ENCODE assay signal across 8 cellular contexts in the genomic region with DNA sequence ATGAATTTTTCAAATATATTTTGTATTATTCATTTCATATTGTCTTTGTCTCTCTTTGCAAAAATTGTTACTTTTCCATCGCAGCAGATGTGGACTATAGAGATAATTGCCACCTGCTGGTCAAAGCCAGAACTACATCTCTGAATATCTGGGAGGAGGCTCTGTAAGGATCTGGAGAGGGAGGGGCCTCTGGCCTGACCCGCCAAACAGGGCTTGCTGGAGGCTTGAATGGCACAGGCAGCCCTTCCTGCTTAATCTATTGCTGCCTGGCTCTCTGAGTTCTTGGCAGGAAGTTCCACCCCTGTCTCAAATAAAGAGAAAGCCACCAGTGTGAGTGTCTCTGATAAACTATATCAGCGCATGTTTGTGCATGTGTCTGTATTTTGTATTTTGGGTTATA.
DNase-seq lines count a peak whose midpoint lies in the region; ATAC-seq and TF ChIP-seq lines count a peak whose summit lies in the region.

No MANE protein-coding gene starts in this region.

- DNase-seq in CD8-positive, alpha-beta T cell, result peak; percentile 46 to 81 (median 70)
- DNase-seq in NCI-H748 (lab: John Stamatoyannopoulos, UW; ENCODE audit: unreplicated experiment) (peak; percentile 85), dedifferentiated amniotic fluid mesenchymal stem cell (ENCODE audit: extremely low spot score) (peak; percentile 89)
- DNase-seq in activated CD4-positive, alpha-beta T cell treated with anti-CD3 and anti-CD28 coated beads, Interleukin-2, amount 50 U/mL, for 24 hours (ENCODE audit: low read depth in 1 of 2, low spot score in 1 of 2), result peak; percentile 9 to 77
- DNase-seq in stimulated activated CD4-positive, alpha-beta T cell treated with anti-CD3 and anti-CD28 coated beads, TNF-alpha, amount 100 ng/mL, for 4 hours (ENCODE audit: low read depth in 3 of 3), result peak; percentile 15 to 59 (median 36)

- CTCF ChIA-PET in CD8-positive, alpha-beta T cell (lab: Charles Lee), result no interaction called here

- H3K27ac ChIP-seq in CD8-positive, alpha-beta T cell (ENCODE audit: low read depth, low read length), result no peak overlapping the region
- no peak overlapping the region for H3K27ac ChIP-seq in liver (ENCODE audit: low read depth in 1 of 2, low read length in 2 of 2)

- peak overlapping the region; percentile 58 for H3K4me3 Mint-ChIP-seq in CD8-positive, alpha-beta T cell

- peaks cover 4% of the 10 kb centered on the region for H3K4me1 ChIP-seq in CD8-positive, alpha-beta T cell (ENCODE audit: insufficient read depth, low read length)
- no peaks in the 10 kb centered on the region for H3K4me1 ChIP-seq in liver (ENCODE audit: control insufficient read depth in 4 of 4, insufficient read depth in 4 of 4, low read length in 3 of 4)

- WGBS in liver, result 15% methylated on average over 3 of the region's 3 CpGs

- intact Hi-C loops in CD8-positive, alpha-beta T cell (cut with DNase I, micrococcal nuclease), result loop anchor here (1.0 to 5.0 kb wide), 4 partner anchors 133 to 384 kb away; a partner anchor contains a TSS

- H3K9ac ChIP-seq in liver (ENCODE audit: low read depth in 1 of 2, low read length in 2 of 2), result no peak overlapping the region

- no peaks in the 10 kb centered on the region for H3K36me3 Mint-ChIP-seq in CD8-positive, alpha-beta T cell

- no peaks in the 10 kb centered on the region for H3K9me3 ChIP-seq in CD8-positive, alpha-beta T cell (ENCODE audit: low read length)
- H3K9me3 ChIP-seq in liver (ENCODE audit: control insufficient read depth in 4 of 4, low read length in 3 of 4), result no peaks in the 10 kb centered on the region

- peak; percentile 73 for TF ChIP-seq CTCF in CD8-positive, alpha-beta T cell (IDR thresholded peaks at IDR 0.05)
- peak; percentile 70 for TF ChIP-seq CTCF in liver (IDR thresholded peaks at IDR 0.05; ENCODE audit: low read depth, low read length, missing input control)

- peaks cover 8% of the 10 kb centered on the region for H3K4me1 Mint-ChIP-seq in CD8-positive, alpha-beta T cell (ENCODE audit: low read depth)

- H3K4me3 ChIP-seq in CD8-positive, alpha-beta T cell (ENCODE audit: low read depth, low read length), result no peak overlapping the region
- no peak overlapping the region for H3K4me3 ChIP-seq in liver (ENCODE audit: low read depth in 1 of 3, low read length in 3 of 3)

- ATAC-seq in CD8-positive, alpha-beta T cell, result peak; percentile 100
- peak; percentile 100 for ATAC-seq in GM19463 (IDR thresholded peaks at IDR 0.05; ENCODE audit: unreplicated experiment)
- peak; percentile 98 for ATAC-seq in HG03565 (IDR thresholded peaks at IDR 0.05; ENCODE audit: unreplicated experiment)

- H3K36me3 ChIP-seq in CD8-positive, alpha-beta T cell (ENCODE audit: insufficient read depth, low read length), result no peaks in the 10 kb centered on the region
- no peaks in the 10 kb centered on the region for H3K36me3 ChIP-seq in liver (ENCODE audit: control insufficient read depth in 4 of 4, insufficient read depth in 3 of 4, low read depth in 1 of 4, low read length in 3 of 4)

- no peaks in the 10 kb centered on the region for H3K27me3 ChIP-seq in CD8-positive, alpha-beta T cell (ENCODE audit: insufficient read depth, low read length)
- no peaks in the 10 kb centered on the region for H3K27me3 ChIP-seq in liver (ENCODE audit: control insufficient read depth in 4 of 4, insufficient read depth in 4 of 4, low read length in 3 of 4)

- no peaks in the 10 kb centered on the region for H3K9me3 Mint-ChIP-seq in CD8-positive, alpha-beta T cell

- no peak overlapping the region for H3K27ac Mint-ChIP-seq in CD8-positive, alpha-beta T cell

- no peaks in the 10 kb centered on the region for H3K27me3 Mint-ChIP-seq in CD8-positive, alpha-beta T cell (ENCODE audit: low read depth)

- POLR2A ChIA-PET in CD8-positive, alpha-beta T cell (lab: Charles Lee), result interaction anchor here (1.0 kb wide), 1 partner anchor 381 kb away, joined by 3 read pairs; no protein-coding TSS in a partner anchor

- peak; percentile 74 to 85 for TF ChIP-seq RAD21 in liver (IDR thresholded peaks at IDR 0.05)

TF ChIP-seq in liver, 16 proteins besides CTCF, POLR2A, EP300 and RAD21:
- no peak for TF ChIP-seq HNF4A (conservative IDR thresholded peaks at IDR 0.05)
- peak; percentile 20 for TF ChIP-seq SP1 (IDR thresholded peaks at IDR 0.05)
- TF ChIP-seq, protein P1, sequence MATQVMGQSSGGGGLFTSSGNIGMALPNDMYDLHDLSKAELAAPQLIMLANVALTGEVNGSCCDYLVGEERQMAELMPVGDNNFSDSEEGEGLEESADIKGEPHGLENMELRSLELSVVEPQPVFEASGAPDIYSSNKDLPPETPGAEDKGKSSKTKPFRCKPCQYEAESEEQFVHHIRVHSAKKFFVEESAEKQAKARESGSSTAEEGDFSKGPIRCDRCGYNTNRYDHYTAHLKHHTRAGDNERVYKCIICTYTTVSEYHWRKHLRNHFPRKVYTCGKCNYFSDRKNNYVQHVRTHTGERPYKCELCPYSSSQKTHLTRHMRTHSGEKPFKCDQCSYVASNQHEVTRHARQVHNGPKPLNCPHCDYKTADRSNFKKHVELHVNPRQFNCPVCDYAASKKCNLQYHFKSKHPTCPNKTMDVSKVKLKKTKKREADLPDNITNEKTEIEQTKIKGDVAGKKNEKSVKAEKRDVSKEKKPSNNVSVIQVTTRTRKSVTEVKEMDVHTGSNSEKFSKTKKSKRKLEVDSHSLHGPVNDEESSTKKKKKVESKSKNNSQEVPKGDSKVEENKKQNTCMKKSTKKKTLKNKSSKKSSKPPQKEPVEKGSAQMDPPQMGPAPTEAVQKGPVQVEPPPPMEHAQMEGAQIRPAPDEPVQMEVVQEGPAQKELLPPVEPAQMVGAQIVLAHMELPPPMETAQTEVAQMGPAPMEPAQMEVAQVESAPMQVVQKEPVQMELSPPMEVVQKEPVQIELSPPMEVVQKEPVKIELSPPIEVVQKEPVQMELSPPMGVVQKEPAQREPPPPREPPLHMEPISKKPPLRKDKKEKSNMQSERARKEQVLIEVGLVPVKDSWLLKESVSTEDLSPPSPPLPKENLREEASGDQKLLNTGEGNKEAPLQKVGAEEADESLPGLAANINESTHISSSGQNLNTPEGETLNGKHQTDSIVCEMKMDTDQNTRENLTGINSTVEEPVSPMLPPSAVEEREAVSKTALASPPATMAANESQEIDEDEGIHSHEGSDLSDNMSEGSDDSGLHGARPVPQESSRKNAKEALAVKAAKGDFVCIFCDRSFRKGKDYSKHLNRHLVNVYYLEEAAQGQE (IDR thresholded peaks at IDR 0.05), result no peak
- TF ChIP-seq, protein P2, sequence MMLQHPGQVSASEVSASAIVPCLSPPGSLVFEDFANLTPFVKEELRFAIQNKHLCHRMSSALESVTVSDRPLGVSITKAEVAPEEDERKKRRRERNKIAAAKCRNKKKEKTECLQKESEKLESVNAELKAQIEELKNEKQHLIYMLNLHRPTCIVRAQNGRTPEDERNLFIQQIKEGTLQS (IDR thresholded peaks at IDR 0.05), result no peak
- no peak for TF ChIP-seq EGR1 (IDR thresholded peaks at IDR 0.05; ENCODE audit: low read depth in 2 of 2)
- TF ChIP-seq RXRA (IDR thresholded peaks at IDR 0.05), result peak in 1 of 2 donors; percentile 12
- TF ChIP-seq YY1 (IDR thresholded peaks at IDR 0.05), result no peak
- TF ChIP-seq JUND (IDR thresholded peaks at IDR 0.05), result peak in 1 of 2 donors; percentile 13

Comparison
In these comparisons a context has a peak if more than half of its experiments do, and no peak if none do; other contexts are left out.
1. DNase-seq: peak in every context shown above with its lines; median percentile 89 in dedifferentiated amniotic fluid mesenchymal stem cell; 85 in NCI-H748; 70 in CD8-positive, alpha-beta T cell; 43 in activated CD4-positive, alpha-beta T cell treated with anti-CD3 and anti-CD28 coated beads, Interleukin-2, amount 50 U/mL, for 24 hours; 36 in stimulated activated CD4-positive, alpha-beta T cell treated with anti-CD3 and anti-CD28 coated beads, TNF-alpha, amount 100 ng/mL, for 4 hours.